ENCODE assay signal across 19 cellular contexts in genomic region chr17:16448490-16448889, GRCh38. TPM values are rescaled to one million over a fixed set of nuclear protein-coding genes. Genes with fewer than 3 reads are reported as not detected.
DNase-seq lines count a peak whose midpoint lies in the region; ATAC-seq and TF ChIP-seq lines count a peak whose summit lies in the region.
"Had no signal": no experiment of that assay in that cellular context is flagged by ENCODE, and none has a peak within 500 bp of the region (broad histone marks: within the 10 kb centered on the region; RNA-seq: fewer than 3 reads in every experiment).

No MANE protein-coding gene starts in this region.

- H3K36me3 ChIP-seq in HCT116 (ENCODE audit: control insufficient read depth in 1 of 2, insufficient read depth in 2 of 2, low read length in 2 of 2) (peaks cover 4 to 39% of the 10 kb centered on the region in 2 experiments; a peak in 2 of 4 replicates), RWPE2 (ENCODE audit: low read depth) (peaks cover 64% of the 10 kb centered on the region)

- DNase-seq in ELR (ENCODE audit: low read depth) (peak; percentile 38), HCT116 (ENCODE audit: low read depth, low spot score) (no peak), RWPE2 (ENCODE audit: low spot score) (no peak), posterior cingulate gyrus (no peak), GF-D8 (lab: John Stamatoyannopoulos, UW) (no peak)
- DNase-seq in activated CD8-positive, alpha-beta memory T cell treated with anti-CD3 and anti-CD28 coated beads, Interleukin-2, amount 10 ng/mL, durations not matched to agents 7 days and 5 days = no peak
- DNase-seq: activated CD4-positive, alpha-beta T cell treated with anti-CD3 and anti-CD28 coated beads for 1 hour; body of pancreas; effector memory CD4-positive, alpha-beta T cell; islet precursor cell; lower lobe of right lung; NCI-H526; stimulated activated CD4-positive, alpha-beta T cell treated with anti-CD3 and anti-CD28 coated beads, Interleukin-4, amount 100 ng/mL, for 1 hour; stimulated activated naive CD4-positive, alpha-beta T cell treated with Interleukin-2 at 50 U/mL for 16 hours; SW 1271; tibial artery had no signal

- no peaks in the 10 kb centered on the region for H3K9me3 ChIP-seq in HCT116 (ENCODE audit: control insufficient read depth in 1 of 2, insufficient read depth in 1 of 2, low read depth in 1 of 2, low read length in 2 of 2)
- H3K9me3 ChIP-seq in RWPE2 (ENCODE audit: severe bottlenecking) = no peaks in the 10 kb centered on the region
- H3K9me3 ChIP-seq: body of pancreas, lower lobe of right lung, tibial artery had no signal

- H3K27ac Mint-ChIP-seq in activated CD8-positive, alpha-beta memory T cell treated with anti-CD3 and anti-CD28 coated beads, Interleukin-2, amount 10 ng/mL, durations not matched to agents 7 days and 5 days = no peak overlapping the region
- H3K27ac Mint-ChIP-seq: activated naive CD4-positive, alpha-beta T cell treated with anti-CD3 and anti-CD28 coated beads, Interleukin-2, amount 50 U/mL, for 24 hours had no signal

- no peak for TF ChIP-seq RAD21 in HCT116 (IDR thresholded peaks at IDR 0.05; ENCODE audit: low read depth)

- no peak overlapping the region for H2AFZ ChIP-seq in HCT116 (ENCODE audit: low read depth, low read length, poor library complexity, severe bottlenecking)

- H3K4me2 ChIP-seq in HCT116 (ENCODE audit: low read length) = no peak overlapping the region

- H3K4me1 ChIP-seq in HCT116 (ENCODE audit: control insufficient read depth in 1 of 2, insufficient read depth in 2 of 2, low read length in 2 of 2) = peaks cover 0 to 33% of the 10 kb centered on the region in 2 experiments; a peak in 2 of 4 replicates
- H3K4me1 ChIP-seq in RWPE2 (ENCODE audit: insufficient read depth, poor library complexity, severe bottlenecking) = no peaks in the 10 kb centered on the region

- CTCF ChIA-PET in HCT116 (lab: Charles Lee) = no interaction called here
- CTCF ChIA-PET in activated CD8-positive, alpha-beta memory T cell treated with anti-CD3 and anti-CD28 coated beads, Interleukin-2, amount 10 ng/mL, durations not matched to agents 7 days and 5 days (lab: Charles Lee) = interaction anchor here (0.8 to 1.9 kb wide), 3 partner anchors 64 to 136 kb away, joined by 3 to 6 read pairs (median 3); no protein-coding TSS in a partner anchor

- H3K79me2 ChIP-seq in HCT116 (ENCODE audit: insufficient read depth, low read length) = peaks cover 40% of the 10 kb centered on the region; the same call in 1 of the 2 replicates

- H3K9ac ChIP-seq in HCT116 (ENCODE audit: low read length) = no peak overlapping the region

- TF ChIP-seq POLR2A in HCT116 (IDR thresholded peaks at IDR 0.05; ENCODE audit: borderline replicate concordance, extremely low read depth, insufficient read depth, insufficient read length) = no peak

- peaks cover 14% of the 10 kb centered on the region; the same call in 1 of the 2 replicates for H4K20me1 ChIP-seq in HCT116 (ENCODE audit: insufficient read depth)

- no peaks in the 10 kb centered on the region for H3K9me3 Mint-ChIP-seq in activated CD8-positive, alpha-beta memory T cell treated with anti-CD3 and anti-CD28 coated beads, Interleukin-2, amount 10 ng/mL, durations not matched to agents 7 days and 5 days (ENCODE audit: low read depth)
- H3K9me3 Mint-ChIP-seq: activated naive CD4-positive, alpha-beta T cell treated with anti-CD3 and anti-CD28 coated beads, Interleukin-2, amount 50 U/mL, for 24 hours had no signal

- ATAC-seq in HCT116 = no peak
- no peak for ATAC-seq in RWPE2 (ENCODE audit: low read depth)
- ATAC-seq in esophagus mucosa = peak; percentile 50
- no peak for ATAC-seq in activated CD8-positive, alpha-beta memory T cell treated with anti-CD3 and anti-CD28 coated beads, Interleukin-2, amount 10 ng/mL, durations not matched to agents 7 days and 5 days
- ATAC-seq: body of pancreas, lower lobe of right lung, Right ventricle myocardium inferior had no signal

- H3K9me2 ChIP-seq in HCT116 (ENCODE audit: insufficient read depth) = no peaks in the 10 kb centered on the region

- POLR2A ChIA-PET in HCT116 (lab: Charles Lee) = interaction anchor here (1.7 kb wide), 1 partner anchor 10 kb away, joined by 9 read pairs; no protein-coding TSS in a partner anchor

- peaks cover 28% of the 10 kb centered on the region for H3K36me3 Mint-ChIP-seq in activated CD8-positive, alpha-beta memory T cell treated with anti-CD3 and anti-CD28 coated beads, Interleukin-2, amount 10 ng/mL, durations not matched to agents 7 days and 5 days

- peaks cover 30% of the 10 kb centered on the region for H3K4me1 Mint-ChIP-seq in activated CD8-positive, alpha-beta memory T cell treated with anti-CD3 and anti-CD28 coated beads, Interleukin-2, amount 10 ng/mL, durations not matched to agents 7 days and 5 days

- TF ChIP-seq CTCF in HCT116 (IDR thresholded peaks at IDR 0.05 in 2 of 3, conservative IDR thresholded peaks at IDR 0.05 in 1 of 3; ENCODE audit: borderline replicate concordance in 1 of 3, insufficient read depth in 1 of 3, low read depth in 2 of 3, low read length in 2 of 3) = no peak
- TF ChIP-seq CTCF in RWPE2 (IDR thresholded peaks at IDR 0.05; ENCODE audit: poor library complexity, severe bottlenecking) = no peak

- no peak overlapping the region for H3K4me3 Mint-ChIP-seq in activated CD8-positive, alpha-beta memory T cell treated with anti-CD3 and anti-CD28 coated beads, Interleukin-2, amount 10 ng/mL, durations not matched to agents 7 days and 5 days
- H3K4me3 Mint-ChIP-seq: activated naive CD4-positive, alpha-beta T cell treated with anti-CD3 and anti-CD28 coated beads, Interleukin-2, amount 50 U/mL, for 24 hours had no signal

- no peak overlapping the region for H3K4me3 ChIP-seq in HCT116 (replicated peaks in 1 of 2; ENCODE audit: low read depth in 1 of 2, low read length in 2 of 2)
- H3K4me3 ChIP-seq in RWPE2 (ENCODE audit: severe bottlenecking) = no peak overlapping the region
- H3K4me3 ChIP-seq: body of pancreas, lower lobe of right lung, tibial artery had no signal

- H3K27me3 ChIP-seq in HCT116 (ENCODE audit: insufficient read depth, low read length) (no peaks in the 10 kb centered on the region), RWPE2 (ENCODE audit: insufficient read depth, poor library complexity, severe bottlenecking) (no peaks in the 10 kb centered on the region)
- H3K27me3 ChIP-seq: body of pancreas, tibial artery had no signal

- no peak overlapping the region for H3K27ac ChIP-seq in HCT116 (ENCODE audit: low read depth, low read length)
- peak overlapping the region; percentile 9 for H3K27ac ChIP-seq in RWPE2 (ENCODE audit: poor library complexity, severe bottlenecking)
- H3K27ac ChIP-seq: body of pancreas, lower lobe of right lung, tibial artery had no signal

- RAD21 ChIA-PET in HCT116 (lab: Charles Lee; ENCODE audit: low non-redundant PET in 1 of 2, low total read pairs in 2 of 2, uncharacterized antibody in 2 of 2, unreplicated experiment in 2 of 2) = no interaction called here

- BruUV-seq in HCT116 (replicated peaks; lab: Mats Ljungman, UMichigan) = no TSS peak

- intact Hi-C loops in HCT116 (cut with micrococcal nuclease) (no loop called here), posterior cingulate gyrus (cut with DNase I) (no loop called here)

- no peaks in the 10 kb centered on the region for H3K27me3 Mint-ChIP-seq in activated CD8-positive, alpha-beta memory T cell treated with anti-CD3 and anti-CD28 coated beads, Interleukin-2, amount 10 ng/mL, durations not matched to agents 7 days and 5 days
- H3K27me3 Mint-ChIP-seq: activated naive CD4-positive, alpha-beta T cell treated with anti-CD3 and anti-CD28 coated beads, Interleukin-2, amount 50 U/mL, for 24 hours had no signal

TF ChIP-seq in HCT116, 20 proteins besides CTCF, POLR2A, EP300 and RAD21 (continues in another document):
- TF ChIP-seq POLR2AphosphoS5 (IDR thresholded peaks at IDR 0.05; ENCODE audit: low read depth, low read length) (0 out of 2 replicates have a peak, but pooled peaks have one; percentile 12), EZH2phosphoT487 (IDR thresholded peaks at IDR 0.05; ENCODE audit: borderline replicate concordance) (no peak), CEBPB (IDR thresholded peaks at IDR 0.05; ENCODE audit: low read depth) (no peak), SP1 (IDR thresholded peaks at IDR 0.05; ENCODE audit: low read depth) (no peak)
- TF ChIP-seq, protein P1, sequence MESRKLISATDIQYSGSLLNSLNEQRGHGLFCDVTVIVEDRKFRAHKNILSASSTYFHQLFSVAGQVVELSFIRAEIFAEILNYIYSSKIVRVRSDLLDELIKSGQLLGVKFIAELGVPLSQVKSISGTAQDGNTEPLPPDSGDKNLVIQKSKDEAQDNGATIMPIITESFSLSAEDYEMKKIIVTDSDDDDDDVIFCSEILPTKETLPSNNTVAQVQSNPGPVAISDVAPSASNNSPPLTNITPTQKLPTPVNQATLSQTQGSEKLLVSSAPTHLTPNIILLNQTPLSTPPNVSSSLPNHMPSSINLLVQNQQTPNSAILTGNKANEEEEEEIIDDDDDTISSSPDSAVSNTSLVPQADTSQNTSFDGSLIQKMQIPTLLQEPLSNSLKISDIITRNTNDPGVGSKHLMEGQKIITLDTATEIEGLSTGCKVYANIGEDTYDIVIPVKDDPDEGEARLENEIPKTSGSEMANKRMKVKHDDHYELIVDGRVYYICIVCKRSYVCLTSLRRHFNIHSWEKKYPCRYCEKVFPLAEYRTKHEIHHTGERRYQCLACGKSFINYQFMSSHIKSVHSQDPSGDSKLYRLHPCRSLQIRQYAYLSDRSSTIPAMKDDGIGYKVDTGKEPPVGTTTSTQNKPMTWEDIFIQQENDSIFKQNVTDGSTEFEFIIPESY (IDR thresholded peaks at IDR 0.05; ENCODE audit: extremely low read depth, insufficient replicate concordance, low read length) = no peak

RNA-seq across cellular contexts. Expression of gene TRPV2, which starts 33.1 kb away (rescaled TPM):
- total RNA-seq in HCT116 (2021; ENCODE audit: unreplicated experiment) (2.7 TPM), esophagus mucosa (2.7 TPM)
- polyA plus RNA-seq in HCT116 (2012) = 1.4 and 2.5 TPM in 2 replicates
- total RNA-seq in activated CD8-positive, alpha-beta memory T cell treated with anti-CD3 and anti-CD28 coated beads, Interleukin-2, amount 10 ng/mL, durations not matched to agents 7 days and 5 days = 100 to 1,000 TPM; 124 to 129 TPM

RNA-seq across cellular contexts. Expression of gene LRRC75A, which starts 43.5 kb away (rescaled TPM):
- total RNA-seq in HCT116 (2021; ENCODE audit: unreplicated experiment) = 2.3 TPM
- 2.4 and 2.7 TPM in 2 replicates for polyA plus RNA-seq in HCT116 (2012)
- total RNA-seq in esophagus mucosa = 0.08 TPM
- total RNA-seq in activated CD8-positive, alpha-beta memory T cell treated with anti-CD3 and anti-CD28 coated beads, Interleukin-2, amount 10 ng/mL, durations not matched to agents 7 days and 5 days = 1 to 10 TPM; 3.0 to 4.6 TPM

Comparison
In these comparisons a context has a peak if more than half of its experiments do, and no peak if none do; other contexts are left out.
1. RNA of gene TRPV2, which starts 33.1 kb away (total RNA-seq): 124 to 129 TPM in activated CD8-positive, alpha-beta memory T cell treated with anti-CD3 and anti-CD28 coated beads, Interleukin-2, amount 10 ng/mL, durations not matched to agents 7 days and 5 days; 2.7 TPM in esophagus mucosa (single experiment) and 2.7 TPM in HCT116 (single experiment); every median in the first group is over 10 times any median in the second.